In the genomic region with DNA sequence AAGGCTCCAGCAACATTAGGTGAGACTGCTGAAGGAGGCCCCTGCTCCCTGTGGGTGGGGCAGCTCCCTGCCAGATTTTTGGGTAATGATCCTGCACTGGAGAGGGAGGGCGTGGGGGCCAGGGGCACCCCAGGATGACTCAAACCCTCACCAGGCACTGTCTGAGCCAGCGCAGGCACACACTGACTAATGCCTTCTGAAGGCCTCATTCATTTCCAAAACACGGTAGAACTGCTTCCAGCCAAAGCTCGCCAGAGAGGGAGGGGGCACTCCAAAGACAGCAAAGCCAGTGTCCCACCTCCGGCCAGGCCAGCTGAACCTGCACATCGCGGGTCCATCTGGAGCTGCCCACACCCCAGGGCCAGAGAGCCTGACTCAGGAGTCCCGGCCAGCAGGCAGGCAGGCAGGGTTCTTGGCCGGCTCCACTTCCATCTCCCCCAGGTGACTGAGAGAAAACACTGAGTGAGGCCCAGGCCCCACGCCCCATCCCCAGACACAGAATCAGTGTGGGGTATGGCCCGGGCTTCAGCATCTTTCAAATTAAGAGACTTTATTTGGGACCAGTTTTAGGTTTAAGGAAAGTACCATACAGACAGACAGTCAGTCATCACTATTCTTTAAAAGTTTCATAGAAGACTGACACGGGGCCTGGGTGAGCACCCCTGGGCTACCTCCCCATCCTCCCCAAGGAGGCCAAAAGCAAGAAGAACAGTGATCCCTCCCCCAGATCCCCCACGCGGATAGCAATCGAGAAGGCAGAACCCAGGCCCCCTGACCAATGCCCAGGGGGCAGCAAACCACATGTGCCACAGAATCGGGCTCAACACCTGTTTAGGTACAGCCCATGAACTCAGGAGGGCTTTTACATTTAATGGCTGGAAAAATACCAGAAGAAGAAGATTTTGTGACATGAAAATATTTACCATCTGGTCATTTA, we compare ENCODE assay signal across 8 cellular contexts. TPM values are rescaled to one million over a fixed set of nuclear protein-coding genes. Genes with fewer than 3 reads are reported as not detected.
DNase-seq lines count a peak whose midpoint lies in the region; ATAC-seq and TF ChIP-seq lines count a peak whose summit lies in the region.

No MANE protein-coding gene starts in this region.

- no peaks in the 10 kb centered on the region for H3K27me3 ChIP-seq in CD8-positive, alpha-beta T cell (ENCODE audit: insufficient read depth, low read length)
- no peaks in the 10 kb centered on the region for H3K27me3 ChIP-seq in left lung

- peak; percentile 24 for ATAC-seq in CD8-positive, alpha-beta T cell
- ATAC-seq in left lung (peak; percentile 3), GM21381 (IDR thresholded peaks at IDR 0.05; ENCODE audit: unreplicated experiment) (no peak)

- H3K4me1 ChIP-seq in CD8-positive, alpha-beta T cell (ENCODE audit: insufficient read depth, low read length): peaks cover 55% of the 10 kb centered on the region
- peaks cover 42 to 69% of the 10 kb centered on the region in 2 donors for H3K4me1 ChIP-seq in left lung

- DNase-seq in CD8-positive, alpha-beta T cell: peak in 3 of 7 experiments; percentile 57 to 59 (median 58)
- peak; percentile 44 for DNase-seq in RPMI8226
- DNase-seq in amniotic stem cell (lab: John Stamatoyannopoulos, UW): peak; percentile 63
- DNase-seq in left lung: peak in 1 of 2 donors; percentile 82
- DNase-seq in stimulated activated CD8-positive, alpha-beta memory T cell treated with anti-CD3 and anti-CD28 coated beads, Interleukin-4, amount 100 ng/mL, for 4 hours (ENCODE audit: low read depth in 2 of 2, low spot score in 1 of 2): peak; percentile 47 to 50
- no peak for DNase-seq in NCI-H146 (lab: John Stamatoyannopoulos, UW)
- DNase-seq in NCI-H1417 treated with DMSO at 0.1 percent for 48 hours (lab: John Stamatoyannopoulos, UW): no peak

- H3K36me3 Mint-ChIP-seq in CD8-positive, alpha-beta T cell: no peaks in the 10 kb centered on the region

- TF ChIP-seq CTCF in CD8-positive, alpha-beta T cell (IDR thresholded peaks at IDR 0.05): no peak
- no peak for TF ChIP-seq CTCF in left lung (IDR thresholded peaks at IDR 0.05)

- H3K4me3 Mint-ChIP-seq in CD8-positive, alpha-beta T cell: peak overlapping the region; percentile 65

- no peaks in the 10 kb centered on the region for H3K36me3 ChIP-seq in CD8-positive, alpha-beta T cell (ENCODE audit: insufficient read depth, low read length)
- no peaks in the 10 kb centered on the region for H3K36me3 ChIP-seq in left lung

- H3K27me3 Mint-ChIP-seq in CD8-positive, alpha-beta T cell (ENCODE audit: low read depth): no peaks in the 10 kb centered on the region

- H3K27ac ChIP-seq in CD8-positive, alpha-beta T cell (ENCODE audit: low read depth, low read length): no peak overlapping the region
- peak overlapping the region; percentile 89 to 90 for H3K27ac ChIP-seq in left lung

- CTCF ChIA-PET in CD8-positive, alpha-beta T cell (lab: Charles Lee): interaction anchor here (1.3 to 5.4 kb wide), 8 partner anchors 11 to 46 kb away, joined by 3 to 56 read pairs (median 14); no protein-coding TSS in a partner anchor

- peak overlapping the region; percentile 91 for H3K27ac Mint-ChIP-seq in CD8-positive, alpha-beta T cell

- no peaks in the 10 kb centered on the region for H3K9me3 Mint-ChIP-seq in CD8-positive, alpha-beta T cell

- intact Hi-C loops in CD8-positive, alpha-beta T cell (cut with DNase I, micrococcal nuclease): loop anchor here (5.0 to 10.0 kb wide), 2 partner anchors 95 to 328 kb away; a partner anchor contains a TSS
- intact Hi-C loops in left lung (cut with DNase I): loop anchor here in 1 of 2 donors (5.0 kb wide), 1 partner anchor 35 kb away; no protein-coding TSS in a partner anchor

- POLR2A ChIA-PET in CD8-positive, alpha-beta T cell (lab: Charles Lee): interaction anchor here (0.8 to 1.0 kb wide), 3 partner anchors 13 to 16 kb away, joined by 3 to 4 read pairs (median 4); no protein-coding TSS in a partner anchor

- peaks cover 44% of the 10 kb centered on the region for H3K4me1 Mint-ChIP-seq in CD8-positive, alpha-beta T cell (ENCODE audit: low read depth)

- no peaks in the 10 kb centered on the region for H3K9me3 ChIP-seq in CD8-positive, alpha-beta T cell (ENCODE audit: low read length)
- H3K9me3 ChIP-seq in left lung: no peaks in the 10 kb centered on the region

- no peak overlapping the region for H3K4me3 ChIP-seq in CD8-positive, alpha-beta T cell (ENCODE audit: low read depth, low read length)
- peak overlapping the region; percentile 47 to 70 for H3K4me3 ChIP-seq in left lung

RNA-seq across cellular contexts. Expression of a gene that starts 2.3 kb away (rescaled TPM):
- total RNA-seq in CD8-positive, alpha-beta T cell: 10 to 100 TPM; 67.4 to 70.1 TPM
- 100 to 1,000 TPM; 154 to 193 TPM for total RNA-seq in left lung

RNA-seq across cellular contexts. Expression of a gene that starts 20.9 kb away (rescaled TPM):
- 1 to 10 TPM; 1.2 to 2.3 TPM for total RNA-seq in CD8-positive, alpha-beta T cell
- total RNA-seq in left lung: 10 to 100 TPM in 1 of 2 donors, 1 to 10 TPM in 1; 9.3 to 14.5 TPM

RNA-seq across cellular contexts. Expression of a gene that starts 29.0 kb away (rescaled TPM):
- total RNA-seq in CD8-positive, alpha-beta T cell: 100 to 1,000 TPM; 171 to 178 TPM
- total RNA-seq in left lung: 100 to 1,000 TPM; 108 to 161 TPM

Comparison
In these comparisons a context has a peak if more than half of its experiments do, and no peak if none do; other contexts are left out.
1. DNase-seq: peak in RPMI8226 (single experiment), amniotic stem cell (single experiment) and stimulated activated CD8-positive, alpha-beta memory T cell treated with anti-CD3 and anti-CD28 coated beads, Interleukin-4, amount 100 ng/mL, for 4 hours (2 of 2); none in NCI-H146 (single experiment) and NCI-H1417 treated with DMSO at 0.1 percent for 48 hours (single experiment).